ENCODE assay signal across 15 cellular contexts in the genomic region with DNA sequence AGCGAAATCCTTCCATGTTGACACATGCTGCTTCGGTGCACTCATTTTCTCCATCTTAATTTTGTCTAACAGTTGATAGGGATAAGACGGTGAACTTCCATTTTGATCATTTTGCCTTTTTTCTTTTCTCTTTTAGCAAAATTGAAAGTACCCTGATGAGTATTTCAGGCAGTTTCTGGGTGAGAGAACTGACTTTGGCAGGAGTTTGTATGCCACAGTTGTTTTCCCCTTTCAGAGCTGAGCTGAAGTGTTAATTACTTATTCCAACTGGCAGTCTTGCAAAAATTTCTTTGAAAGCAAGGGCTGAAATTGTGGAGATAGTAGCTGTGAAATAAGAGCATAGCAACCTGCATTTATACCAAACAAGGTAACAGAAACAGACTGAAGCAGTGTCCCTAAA.
DNase-seq lines count a peak whose midpoint lies in the region; ATAC-seq and TF ChIP-seq lines count a peak whose summit lies in the region.
"Had no signal": no experiment of that assay in that cellular context is flagged by ENCODE, and none has a peak within 500 bp of the region (broad histone marks: within the 10 kb centered on the region; RNA-seq: fewer than 3 reads in every experiment).

No MANE protein-coding gene starts in this region.

- in situ Hi-C loops in G401 (cut with HindIII; ENCODE audit: low sequenced_read_pairs) = no loop called here

- H3K4me1 Mint-ChIP-seq in brain = peaks cover 8% of the 10 kb centered on the region
- H3K4me1 Mint-ChIP-seq: B cell had no signal

- peak overlapping the region in 3 of 5 experiments; percentile 73 to 92 (median 75) for H3K27ac Mint-ChIP-seq in brain
- H3K27ac Mint-ChIP-seq: B cell; CD4-positive, alpha-beta T cell; HFFc6 had no signal

- no peaks in the 10 kb centered on the region for H3K36me3 Mint-ChIP-seq in brain

- DNase-seq in G401 (ENCODE audit: low spot score) (peak; percentile 12), midbrain (lab: John Stamatoyannopoulos, UW) (peak; percentile 45), pons (ENCODE audit: low spot score) (peak; percentile 14), HEK293T (ENCODE audit: extremely low spot score) (no peak)
- no peak for DNase-seq in activated CD4-positive, alpha-beta T cell treated with anti-CD3 and anti-CD28 coated beads, Interleukin-2, amount 50 U/mL, for 48 hours
- DNase-seq: ACHN; C1 segment of cervical spinal cord; Calu3; CD4-positive, alpha-beta T cell; DMS 273 treated with DMSO at 0.1 percent for 48 hours; HFFc6 had no signal

- no peak for TF ChIP-seq CTCF in brain (conservative IDR thresholded peaks at IDR 0.05)

- CTCF ChIA-PET in HEK293T (lab: Yijun Ruan, JAX) = no interaction called here

- POLR2A ChIA-PET in HEK293T (lab: Yijun Ruan, JAX) = no interaction called here

- H3K9me3 Mint-ChIP-seq in brain = peaks cover 0 to 5% (median 3%) of the 10 kb centered on the region in 5 experiments

- peak overlapping the region in 2 of 5 experiments; percentile 40 to 62 for H3K4me3 Mint-ChIP-seq in brain
- H3K4me3 Mint-ChIP-seq: B cell; CD4-positive, alpha-beta T cell; HFFc6 had no signal

- ATAC-seq in GM21717 (IDR thresholded peaks at IDR 0.05; ENCODE audit: unreplicated experiment) = no peak
- ATAC-seq: GM12878 had no signal

- H3K27me3 Mint-ChIP-seq in brain = no peaks in the 10 kb centered on the region
- H3K27me3 Mint-ChIP-seq: B cell; CD4-positive, alpha-beta T cell had no signal

TF ChIP-seq in HEK293T, 16 proteins besides CTCF, POLR2A, EP300 and RAD21:
- TF ChIP-seq BHLHE40 (IDR thresholded peaks at IDR 0.05; ENCODE audit: borderline replicate concordance) = no peak
- TF ChIP-seq CTBP1 (IDR thresholded peaks at IDR 0.05; ENCODE audit: borderline replicate concordance) = no peak
- no peak for TF ChIP-seq L3MBTL2 (conservative IDR thresholded peaks at IDR 0.05)
- no peak for TF ChIP-seq NFRKB (IDR thresholded peaks at IDR 0.05)
- no peak for TF ChIP-seq ARNT (IDR thresholded peaks at IDR 0.05)
- no peak for TF ChIP-seq SP1 (IDR thresholded peaks at IDR 0.05)
- no peak for TF ChIP-seq ZNF384 (IDR thresholded peaks at IDR 0.05)
- no peak for TF ChIP-seq PKNOX1 (IDR thresholded peaks at IDR 0.05)
- no peak for TF ChIP-seq TARDBP (IDR thresholded peaks at IDR 0.05)
- no peak for TF ChIP-seq FOXM1 (IDR thresholded peaks at IDR 0.05; ENCODE audit: borderline replicate concordance)
- no peak for TF ChIP-seq ELF4 (IDR thresholded peaks at IDR 0.05)
- TF ChIP-seq SUZ12 (IDR thresholded peaks at IDR 0.05) = no peak
TF ChIP-seq in HEK293T: peak in this region for 0.

Comparison
In these comparisons a context has a peak if more than half of its experiments do, and no peak if none do; other contexts are left out.
1. DNase-seq: peak in G401 (single experiment), midbrain (single experiment) and pons (single experiment); none in HEK293T (single experiment) and activated CD4-positive, alpha-beta T cell treated with anti-CD3 and anti-CD28 coated beads, Interleukin-2, amount 50 U/mL, for 48 hours (0 of 2).